Comparison of ENCODE assay signal across 8 cellular contexts in genomic region chr1:160251687-160252526, GRCh38. TPM values are rescaled to one million over a fixed set of nuclear protein-coding genes. Genes with fewer than 3 reads are reported as not detected.
DNase-seq lines count a peak whose midpoint lies in the region; ATAC-seq lines count a peak whose summit lies in the region.

No MANE protein-coding gene starts in this region.

- no peak overlapping the region for H3K27ac Mint-ChIP-seq in activated CD8-positive, alpha-beta memory T cell treated with anti-CD3 and anti-CD28 coated beads, Interleukin-2, amount 10 ng/mL, durations not matched to agents 7 days and 5 days

- H3K9me3 ChIP-seq in stomach smooth muscle (ENCODE audit: control insufficient read depth in 2 of 2, low read length in 2 of 2), result no peaks in the 10 kb centered on the region

- peak overlapping the region in 1 of 2 donors; percentile 1 for H3K4me3 ChIP-seq in stomach smooth muscle (ENCODE audit: low read length in 2 of 2)

- CTCF ChIA-PET in activated CD8-positive, alpha-beta memory T cell treated with anti-CD3 and anti-CD28 coated beads, Interleukin-2, amount 10 ng/mL, durations not matched to agents 7 days and 5 days (lab: Charles Lee), result interaction anchor here (0.6 to 5.3 kb wide), 36 partner anchors 8 to 205 kb away, joined by 3 to 47 read pairs (median 4); partner anchors contain the start of genes CASQ1, DCAF8, IGSF8 and PEA15

- peak overlapping the region; percentile 32 for H3K27ac ChIP-seq in stomach smooth muscle (ENCODE audit: low read length)

- H3K27me3 Mint-ChIP-seq in activated CD8-positive, alpha-beta memory T cell treated with anti-CD3 and anti-CD28 coated beads, Interleukin-2, amount 10 ng/mL, durations not matched to agents 7 days and 5 days, result no peaks in the 10 kb centered on the region

- H3K9me3 Mint-ChIP-seq in activated CD8-positive, alpha-beta memory T cell treated with anti-CD3 and anti-CD28 coated beads, Interleukin-2, amount 10 ng/mL, durations not matched to agents 7 days and 5 days (ENCODE audit: low read depth), result no peaks in the 10 kb centered on the region

- H3K4me3 Mint-ChIP-seq in activated CD8-positive, alpha-beta memory T cell treated with anti-CD3 and anti-CD28 coated beads, Interleukin-2, amount 10 ng/mL, durations not matched to agents 7 days and 5 days, result no peak overlapping the region

- peaks cover 11% of the 10 kb centered on the region for H3K4me1 Mint-ChIP-seq in activated CD8-positive, alpha-beta memory T cell treated with anti-CD3 and anti-CD28 coated beads, Interleukin-2, amount 10 ng/mL, durations not matched to agents 7 days and 5 days

- H3K27me3 ChIP-seq in stomach smooth muscle (ENCODE audit: control insufficient read depth in 1 of 2, insufficient read depth in 2 of 2, low read length in 2 of 2), result no peaks in the 10 kb centered on the region

- peak; percentile 92 for ATAC-seq in activated CD8-positive, alpha-beta memory T cell treated with anti-CD3 and anti-CD28 coated beads, Interleukin-2, amount 10 ng/mL, durations not matched to agents 7 days and 5 days
- peak; percentile 76 for ATAC-seq in HG03565 (IDR thresholded peaks at IDR 0.05; ENCODE audit: unreplicated experiment)

- H3K4me1 ChIP-seq in stomach smooth muscle (ENCODE audit: control insufficient read depth, insufficient read depth, low read length), result peaks cover 10% of the 10 kb centered on the region

- peak; percentile 74 for DNase-seq in activated CD8-positive, alpha-beta memory T cell treated with anti-CD3 and anti-CD28 coated beads, Interleukin-2, amount 10 ng/mL, durations not matched to agents 7 days and 5 days
- no peak for DNase-seq in activated CD8-positive, alpha-beta memory T cell treated with anti-CD3 and anti-CD28 coated beads, Interleukin-2, amount 50 U/mL, for 48 hours
- peak; percentile 95 for DNase-seq in NCI-H82 (lab: John Stamatoyannopoulos, UW)
- peak; percentile 59 for DNase-seq in activated CD8-positive, alpha-beta memory T cell treated with anti-CD3 and anti-CD28 coated beads, Interleukin-2, amount 50 U/mL, for 4 hours
- peak; percentile 77 for DNase-seq in epidermal melanocyte (ENCODE audit: insufficient read length, low spot score)
- DNase-seq in mucosa of gallbladder (ENCODE audit: low spot score), result peak; percentile 61

- H3K36me3 ChIP-seq in stomach smooth muscle (ENCODE audit: control insufficient read depth in 2 of 2, insufficient read depth in 2 of 2, low read length in 2 of 2), result peaks cover 0 to 2% of the 10 kb centered on the region in 2 donors

- no peak overlapping the region for H3K9ac ChIP-seq in stomach smooth muscle (ENCODE audit: low read length in 2 of 2)

- H3K36me3 Mint-ChIP-seq in activated CD8-positive, alpha-beta memory T cell treated with anti-CD3 and anti-CD28 coated beads, Interleukin-2, amount 10 ng/mL, durations not matched to agents 7 days and 5 days, result peaks cover 10% of the 10 kb centered on the region

RNA-seq across cellular contexts. Expression of gene DCAF8, which starts 10.4 kb away (rescaled TPM):
- 100 to 1,000 TPM; 115 to 117 TPM for total RNA-seq in activated CD8-positive, alpha-beta memory T cell treated with anti-CD3 and anti-CD28 coated beads, Interleukin-2, amount 10 ng/mL, durations not matched to agents 7 days and 5 days
- 147 TPM for total RNA-seq in mucosa of gallbladder

RNA-seq across cellular contexts. Expression of gene PEX19, which starts 33.0 kb away (rescaled TPM):
- total RNA-seq in activated CD8-positive, alpha-beta memory T cell treated with anti-CD3 and anti-CD28 coated beads, Interleukin-2, amount 10 ng/mL, durations not matched to agents 7 days and 5 days, result 10 to 100 TPM; 49.4 to 54.4 TPM
- total RNA-seq in mucosa of gallbladder, result 75.7 TPM

RNA-seq across cellular contexts. Expression of gene PEA15, which starts 46.7 kb away (rescaled TPM):
- 10 to 100 TPM; 36.0 to 43.2 TPM for total RNA-seq in activated CD8-positive, alpha-beta memory T cell treated with anti-CD3 and anti-CD28 coated beads, Interleukin-2, amount 10 ng/mL, durations not matched to agents 7 days and 5 days
- total RNA-seq in mucosa of gallbladder, result 138 TPM
